Comparison of ENCODE assay signal across 11 cellular contexts in genomic region chr1:67683306-67683705, GRCh38. TPM values are rescaled to one million over a fixed set of nuclear protein-coding genes. Genes with fewer than 3 reads are reported as not detected.
A peak's percentile ranks its signal among the peaks of the same experiment; 100 is the strongest.
DNase-seq lines count a peak whose midpoint lies in the region; TF ChIP-seq lines count a peak whose summit lies in the region.
"Had no signal": no experiment of that assay in that cellular context is flagged by ENCODE, and none has a peak within 500 bp of the region (broad histone marks: within the 10 kb centered on the region; RNA-seq: fewer than 3 reads in every experiment).

No MANE protein-coding gene starts in this region.

- CTCF ChIA-PET in HEK293 (lab: Yijun Ruan, JAX), result interaction anchor here (0.5 to 4.9 kb wide), 6 partner anchors 77 to 758 kb away, joined by 3 to 41 read pairs (median 9); partner anchors contain the start of genes DNAI4 and MIER1

- H3K9me3 ChIP-seq in HEK293 (ENCODE audit: control insufficient read depth, insufficient read depth, low read depth, low read length), result no peaks in the 10 kb centered on the region
- no peaks in the 10 kb centered on the region for H3K9me3 ChIP-seq in ascending aorta
- H3K9me3 ChIP-seq: tibial nerve had no signal

- no peaks in the 10 kb centered on the region for H3K27me3 ChIP-seq in ascending aorta
- H3K27me3 ChIP-seq: cardiac muscle cell, tibial nerve had no signal

- no peak overlapping the region for H3K27ac ChIP-seq in HEK293 (ENCODE audit: extremely low read depth, low read depth, low read length)
- peak overlapping the region; percentile 5 to 68 for H3K27ac ChIP-seq in ascending aorta

- no peak for TF ChIP-seq CTCF in HEK293 (tag by site-specific recombination; IDR thresholded peaks at IDR 0.05)
- no peak for TF ChIP-seq CTCF in ascending aorta (IDR thresholded peaks at IDR 0.05)

- DNase-seq in ACHN (peak; percentile 64), ascending aorta (ENCODE audit: low spot score in 2 of 2) (no peak), kidney tubule cell (ENCODE audit: low spot score) (peak; percentile 70), DMS79 (lab: John Stamatoyannopoulos, UW) (no peak), UCSD-AML1 (lab: John Stamatoyannopoulos, UW; ENCODE audit: unreplicated experiment) (no peak), DMS53 (lab: John Stamatoyannopoulos, UW) (no peak), NCI-H1694 (lab: John Stamatoyannopoulos, UW) (no peak)
- DNase-seq: DMS79 treated with DMSO at 0.1 percent for 48 hours had no signal

- no peak overlapping the region for H3K4me3 ChIP-seq in HEK293 (ENCODE audit: low read depth, low read length)
- peak overlapping the region in 1 of 2 donors; percentile 94 for H3K4me3 ChIP-seq in ascending aorta
- H3K4me3 ChIP-seq: cardiac muscle cell, tibial nerve had no signal

- in situ Hi-C loops in ACHN (cut with HindIII; ENCODE audit: low pct_ligation_motif_present, low pct_unique_long_range_greater_than_20kb, low sequenced_read_pairs), result no loop called here

- POLR2A ChIA-PET in HEK293 (lab: Yijun Ruan, JAX), result interaction anchor here (3.8 to 4.8 kb wide), 2 partner anchors 17 to 112 kb away, joined by 29 to 77 read pairs; no protein-coding TSS in a partner anchor

- H3K36me3 ChIP-seq in HEK293 (ENCODE audit: control insufficient read depth in 2 of 2, insufficient read depth in 1 of 2, low read length in 2 of 2), result peaks cover 9 to 19% of the 10 kb centered on the region in 2 experiments; a peak in 2 of 3 replicates
- H3K36me3 ChIP-seq in ascending aorta, result peaks cover 17 to 20% of the 10 kb centered on the region in 2 donors

- intact Hi-C loops in ascending aorta (cut with DNase I), result loop anchor here (2.0 to 10.0 kb wide), 2 partner anchors 37 to 551 kb away; partner anchors contain the start of gene WLS

- peaks cover 8% of the 10 kb centered on the region; the same call in 1 of the 2 replicates for H3K4me1 ChIP-seq in HEK293 (ENCODE audit: control insufficient read depth, insufficient read depth, low read length)
- H3K4me1 ChIP-seq in ascending aorta, result peaks cover 3 to 10% of the 10 kb centered on the region in 2 donors

TF ChIP-seq in HEK293, 187 proteins besides CTCF, POLR2A, EP300 and RAD21:
- TF ChIP-seq SP7 (tag by site-specific recombination; IDR thresholded peaks at IDR 0.05), result no peak
- 0 out of 2 replicates have a peak, but pooled peaks have one; percentile 2 for TF ChIP-seq ZNF660 (tag by site-specific recombination; IDR thresholded peaks at IDR 0.05)
- no peak for TF ChIP-seq ZNF266 (tag by site-specific recombination; IDR thresholded peaks at IDR 0.05; ENCODE audit: low read depth)
- TF ChIP-seq ZFP37 (tag by site-specific recombination; IDR thresholded peaks at IDR 0.05), result 0 out of 2 replicates have a peak, but pooled peaks have one; percentile 1

RNA-seq across cellular contexts. Expression of gene GADD45A, which starts 1.7 kb away (rescaled TPM):
- 111 TPM for total RNA-seq in ascending aorta

Comparison
In these comparisons a context has a peak if more than half of its experiments do, and no peak if none do; other contexts are left out.
1. DNase-seq: peak in ACHN (single experiment) and kidney tubule cell (single experiment); none in ascending aorta (0 of 2), DMS79 (single experiment), UCSD-AML1 (single experiment), DMS53 (single experiment) and NCI-H1694 (single experiment).